38 cellular contexts compared by ENCODE assay signal in the genomic region with DNA sequence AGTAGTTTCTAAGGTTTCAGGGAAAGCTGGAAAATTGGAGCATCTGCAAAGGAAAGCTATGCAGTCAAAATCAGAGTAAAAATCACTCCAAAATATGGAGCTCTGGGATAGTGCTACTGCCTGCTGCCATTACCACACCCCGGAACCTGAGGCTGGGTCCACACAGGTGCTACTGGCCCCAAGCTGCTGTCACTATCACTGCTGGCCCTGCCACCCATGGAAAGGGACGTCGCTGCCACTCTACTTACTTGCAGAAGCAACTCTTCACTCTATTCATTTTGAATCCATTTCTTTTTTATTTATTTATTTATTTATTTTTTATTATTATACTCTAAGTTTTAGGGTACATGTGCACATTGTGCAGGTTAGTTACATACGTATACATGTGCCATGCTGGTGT.
"Had no signal": no experiment of that assay in that cellular context is flagged by ENCODE, and none has a peak within 500 bp of the region (broad histone marks: within the 10 kb centered on the region; RNA-seq: fewer than 3 reads in every experiment).

No MANE protein-coding gene starts in this region.

- H3K4me1 ChIP-seq: adrenal gland, ascending aorta, body of pancreas, breast epithelium had no signal

- H3K4me1 Mint-ChIP-seq: activated naive CD4-positive, alpha-beta T cell treated with anti-CD3 and anti-CD28 coated beads, Interleukin-2, amount 10 ng/mL, durations not matched to agents 7 days and 5 days; activated naive CD4-positive, alpha-beta T cell treated with anti-CD3 and anti-CD28 coated beads, Interleukin-2, amount 50 U/mL, for 24 hours; activated naive CD8-positive, alpha-beta T cell treated with anti-CD3 and anti-CD28 coated beads for 36 hours; activated naive CD8-positive, alpha-beta T cell treated with anti-CD3 and anti-CD28 coated beads, Interleukin-2, amount 10 ng/mL, durations not matched to agents 7 days and 5 days; activated naive CD8-positive, alpha-beta T cell treated with anti-CD3 and anti-CD28 coated beads, Interleukin-2, amount 50 U/mL, for 24 hours; activated T-helper 17 cell treated with anti-CD3 and anti-CD28 coated beads, Interleukin-2, amount 50 U/mL, for 72 hours; brain; central memory CD8-positive, alpha-beta T cell had no signal

- H3K27ac Mint-ChIP-seq: activated naive CD4-positive, alpha-beta T cell treated with anti-CD3 and anti-CD28 coated beads for 36 hours; activated naive CD4-positive, alpha-beta T cell treated with anti-CD3 and anti-CD28 coated beads, Interleukin-2, amount 10 ng/mL, durations not matched to agents 7 days and 5 days; activated naive CD4-positive, alpha-beta T cell treated with anti-CD3 and anti-CD28 coated beads, Interleukin-2, amount 50 U/mL, for 24 hours; activated naive CD4-positive, alpha-beta T cell treated with anti-CD3 and anti-CD28 coated beads, Interleukin-2, amount 50 U/mL, for 72 hours; activated naive CD8-positive, alpha-beta T cell; activated naive CD8-positive, alpha-beta T cell treated with anti-CD3 and anti-CD28 coated beads for 36 hours; activated naive CD8-positive, alpha-beta T cell treated with anti-CD3 and anti-CD28 coated beads, Interleukin-2, amount 10 ng/mL, durations not matched to agents 7 days and 5 days; activated naive CD8-positive, alpha-beta T cell treated with anti-CD3 and anti-CD28 coated beads, Interleukin-2, amount 50 U/mL, for 24 hours; activated T-cell treated with anti-CD3 and anti-CD28 coated beads, Interleukin-2, amount 50 U/mL, for 24 hours; activated T-cell treated with anti-CD3 and anti-CD28 coated beads, Interleukin-2, amount 50 U/mL, for 72 hours; activated T-helper 1 cell treated with anti-CD3 and anti-CD28 coated beads, Interleukin-12 subunit alpha, Interleukin-12 subunit beta, Interleukin-2, Interleukin-4 antibody, amounts not matched to agents 30 ng/mL and 10 ng/mL and 1 ng/mL, durations not matched to agents 14 hours and 24 hours and 36 hours; activated T-helper 17 cell treated with anti-CD3 and anti-CD28 coated beads, Interleukin-2, amount 50 U/mL, for 72 hours; activated T-helper 2 cell treated with anti-CD3 and anti-CD28 coated beads, Interferon-gamma antibody, Interleukin-2, Interleukin-4, amounts not matched to agents 10 μg/mL and 5 μg/mL and 100 μg/mL, durations not matched to agents 14 hours and 24 hours and 36 hours; brain had no signal

- H3K4me3 ChIP-seq: adrenal gland, ascending aorta, body of pancreas, breast epithelium, cardiac muscle cell had no signal

- H3K36me3 ChIP-seq: adrenal gland, ascending aorta, brain microvascular endothelial cell, breast epithelium, cardiac muscle cell had no signal

- H3K27me3 Mint-ChIP-seq: activated naive CD4-positive, alpha-beta T cell treated with anti-CD3 and anti-CD28 coated beads, Interleukin-2, amount 10 ng/mL, durations not matched to agents 7 days and 5 days; activated naive CD4-positive, alpha-beta T cell treated with anti-CD3 and anti-CD28 coated beads, Interleukin-2, amount 50 U/mL, for 24 hours; activated naive CD8-positive, alpha-beta T cell; activated naive CD8-positive, alpha-beta T cell treated with anti-CD3 and anti-CD28 coated beads for 36 hours; activated naive CD8-positive, alpha-beta T cell treated with anti-CD3 and anti-CD28 coated beads, Interleukin-2, amount 10 ng/mL, durations not matched to agents 7 days and 5 days; activated naive CD8-positive, alpha-beta T cell treated with anti-CD3 and anti-CD28 coated beads, Interleukin-2, amount 50 U/mL, for 24 hours; activated T-cell treated with anti-CD3 and anti-CD28 coated beads, Interleukin-2, amount 50 U/mL, for 24 hours; activated T-helper 17 cell treated with anti-CD3 and anti-CD28 coated beads, Interleukin-2, amount 50 U/mL, for 72 hours; brain; central memory CD8-positive, alpha-beta T cell had no signal

- DNase-seq: activated effector memory CD4-positive, alpha-beta T cell treated with anti-CD3 and anti-CD28 coated beads, Interleukin-2, amount 50 U/mL, for 16 hours; activated effector memory CD4-positive, alpha-beta T cell treated with Interleukin-2 at 50 U/mL for 16 hours; activated gamma-delta T cell; activated gamma-delta T cell treated with Interleukin-2 at 50 U/mL for 16 hours; activated naive CD4-positive, alpha-beta T cell; activated naive CD4-positive, alpha-beta T cell treated with anti-CD3 and anti-CD28 coated beads for 36 hours; activated naive CD4-positive, alpha-beta T cell treated with anti-CD3 and anti-CD28 coated beads, Interleukin-2, amount 10 ng/mL, durations not matched to agents 7 days and 5 days; activated naive CD4-positive, alpha-beta T cell treated with anti-CD3 and anti-CD28 coated beads, Interleukin-2, amount 50 U/mL, for 16 hours; activated naive CD4-positive, alpha-beta T cell treated with Interleukin-2 at 50 U/mL for 16 hours; activated naive CD8-positive, alpha-beta T cell treated with anti-CD3 and anti-CD28 coated beads for 36 hours; activated naive CD8-positive, alpha-beta T cell treated with anti-CD3 and anti-CD28 coated beads, Interleukin-2, amount 10 ng/mL, durations not matched to agents 7 days and 5 days; activated naive CD8-positive, alpha-beta T cell treated with anti-CD3 and anti-CD28 coated beads, Interleukin-2, amount 50 U/mL, for 24 hours; activated T-cell treated with anti-CD3 and anti-CD28 coated beads, Interleukin-2, amount 50 U/mL, for 1 hour; activated T-cell treated with anti-CD3 and anti-CD28 coated beads, Interleukin-2, amount 50 U/mL, for 24 hours; activated T-cell treated with anti-CD3 and anti-CD28 coated beads, Interleukin-2, amount 50 U/mL, for 4 hours; activated T-cell treated with anti-CD3 and anti-CD28 coated beads, Interleukin-2, amount 50 U/mL, for 48 hours; activated T-cell treated with anti-CD3 and anti-CD28 coated beads, Interleukin-2, amount 50 U/mL, for 72 hours; adrenal gland; amniotic stem cell; amygdala; anterior cingulate cortex; aorta; body of pancreas; brain microvascular endothelial cell; caudate nucleus; central memory CD4-positive, alpha-beta T cell; cerebellar nuclear complex had no signal

- H3K36me3 Mint-ChIP-seq: activated naive CD4-positive, alpha-beta T cell treated with anti-CD3 and anti-CD28 coated beads, Interleukin-2, amount 10 ng/mL, durations not matched to agents 7 days and 5 days; activated naive CD4-positive, alpha-beta T cell treated with anti-CD3 and anti-CD28 coated beads, Interleukin-2, amount 50 U/mL, for 24 hours; activated naive CD4-positive, alpha-beta T cell treated with anti-CD3 and anti-CD28 coated beads, Interleukin-2, amount 50 U/mL, for 72 hours; activated naive CD8-positive, alpha-beta T cell; activated naive CD8-positive, alpha-beta T cell treated with anti-CD3 and anti-CD28 coated beads for 36 hours; activated naive CD8-positive, alpha-beta T cell treated with anti-CD3 and anti-CD28 coated beads, Interleukin-2, amount 10 ng/mL, durations not matched to agents 7 days and 5 days; brain had no signal

- H3K27ac ChIP-seq: adrenal gland, ascending aorta, body of pancreas, brain microvascular endothelial cell, breast epithelium, cardiac muscle cell had no signal

- H3K27me3 ChIP-seq: adrenal gland, ascending aorta, body of pancreas, brain microvascular endothelial cell, breast epithelium, cardiac muscle cell had no signal

- H3K4me3 Mint-ChIP-seq: activated naive CD4-positive, alpha-beta T cell treated with anti-CD3 and anti-CD28 coated beads for 36 hours; activated naive CD4-positive, alpha-beta T cell treated with anti-CD3 and anti-CD28 coated beads, Interleukin-2, amount 10 ng/mL, durations not matched to agents 7 days and 5 days; activated naive CD4-positive, alpha-beta T cell treated with anti-CD3 and anti-CD28 coated beads, Interleukin-2, amount 50 U/mL, for 24 hours; activated naive CD8-positive, alpha-beta T cell; activated naive CD8-positive, alpha-beta T cell treated with anti-CD3 and anti-CD28 coated beads for 36 hours; activated naive CD8-positive, alpha-beta T cell treated with anti-CD3 and anti-CD28 coated beads, Interleukin-2, amount 10 ng/mL, durations not matched to agents 7 days and 5 days; activated naive CD8-positive, alpha-beta T cell treated with anti-CD3 and anti-CD28 coated beads, Interleukin-2, amount 50 U/mL, for 24 hours; activated T-cell treated with anti-CD3 and anti-CD28 coated beads, Interleukin-2, amount 50 U/mL, for 24 hours; activated T-cell treated with anti-CD3 and anti-CD28 coated beads, Interleukin-2, amount 50 U/mL, for 4 hours; activated T-cell treated with anti-CD3 and anti-CD28 coated beads, Interleukin-2, amount 50 U/mL, for 72 hours; activated T-helper 1 cell treated with anti-CD3 and anti-CD28 coated beads, Interleukin-12 subunit alpha, Interleukin-12 subunit beta, Interleukin-2, Interleukin-4 antibody, amounts not matched to agents 30 ng/mL and 10 ng/mL and 1 ng/mL, durations not matched to agents 14 hours and 24 hours and 36 hours; activated T-helper 17 cell treated with anti-CD3 and anti-CD28 coated beads, Interleukin-2, amount 50 U/mL, for 72 hours; brain; central memory CD8-positive, alpha-beta T cell had no signal

- H3K9me3 Mint-ChIP-seq: activated T-helper 1 cell treated with anti-CD3 and anti-CD28 coated beads, Interleukin-12 subunit alpha, Interleukin-12 subunit beta, Interleukin-2, Interleukin-4 antibody, amounts not matched to agents 30 ng/mL and 10 ng/mL and 1 ng/mL, durations not matched to agents 14 hours and 24 hours and 36 hours; activated T-helper 2 cell treated with anti-CD3 and anti-CD28 coated beads, Interferon-gamma antibody, Interleukin-2, Interleukin-4, amounts not matched to agents 10 μg/mL and 5 μg/mL and 100 μg/mL, durations not matched to agents 14 hours and 24 hours and 36 hours; brain had no signal

- ATAC-seq: activated naive CD4-positive, alpha-beta T cell treated with anti-CD3 and anti-CD28 coated beads, Interleukin-2, amount 50 U/mL, for 72 hours; activated naive CD8-positive, alpha-beta T cell treated with anti-CD3 and anti-CD28 coated beads, Interleukin-2, amount 50 U/mL, for 24 hours; activated T-cell treated with anti-CD3 and anti-CD28 coated beads, Interleukin-2, amount 50 U/mL, for 4 hours; activated T-cell treated with anti-CD3 and anti-CD28 coated beads, Interleukin-2, amount 50 U/mL, for 72 hours; activated T-helper 17 cell treated with anti-CD3 and anti-CD28 coated beads, Interleukin-2, amount 50 U/mL, for 72 hours; body of pancreas had no signal

- H3K9me3 ChIP-seq: adrenal gland, ascending aorta, body of pancreas, breast epithelium had no signal
